ENCODE assay signal across 9 cellular contexts in the genomic region with DNA sequence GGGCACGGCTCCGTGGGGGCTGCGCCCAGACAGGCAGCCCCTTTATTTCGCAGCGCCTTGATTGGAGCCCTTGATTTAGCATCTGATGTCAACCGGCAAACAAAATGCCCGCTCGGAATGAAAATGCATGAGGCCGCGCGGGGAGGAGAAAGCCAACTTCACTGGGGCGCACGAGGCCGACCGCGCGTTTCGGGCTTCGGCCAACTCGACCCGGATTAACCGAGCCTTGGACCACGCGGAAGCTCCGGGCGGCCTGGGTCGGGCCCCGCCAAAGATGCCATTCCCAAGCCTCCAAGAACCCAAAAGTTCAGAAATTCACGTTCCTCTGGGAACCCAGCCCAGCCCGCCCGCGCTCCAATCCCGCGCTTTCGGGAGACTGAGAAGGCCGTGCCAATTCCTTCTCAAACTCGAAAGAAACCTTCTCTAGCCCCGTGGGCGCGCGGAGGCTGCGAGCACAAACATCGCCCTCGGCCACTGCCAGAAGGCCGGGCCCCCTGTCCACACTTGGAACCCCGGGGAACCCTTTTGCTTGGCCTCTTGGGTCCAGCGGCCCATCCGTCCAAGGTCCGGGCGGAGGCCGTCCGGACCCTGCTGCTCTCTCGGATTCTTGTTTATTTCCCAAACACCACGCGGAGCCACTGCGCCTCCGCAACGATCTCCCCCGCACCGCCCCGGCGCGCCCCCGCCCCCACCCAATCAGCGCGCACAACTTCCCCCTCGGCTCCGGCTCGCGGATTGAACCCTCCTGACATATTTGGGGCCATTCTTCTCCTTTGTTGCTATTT. TPM values are rescaled to one million over a fixed set of nuclear protein-coding genes. Genes with fewer than 3 reads are reported as not detected.
DNase-seq lines count a peak whose midpoint lies in the region; TF ChIP-seq lines count a peak whose summit lies in the region.
"Had no signal": no experiment of that assay in that cellular context is flagged by ENCODE, and none has a peak within 500 bp of the region (broad histone marks: within the 10 kb centered on the region; RNA-seq: fewer than 3 reads in every experiment).

No MANE protein-coding gene starts in this region.

- H3K36me3 ChIP-seq in ES-I3 (ENCODE audit: insufficient read depth, low read length): no peaks in the 10 kb centered on the region

- H3K4me1 ChIP-seq in ES-I3 (ENCODE audit: insufficient read depth, low read length): peaks cover 20% of the 10 kb centered on the region

- peaks cover 62% of the 10 kb centered on the region for H3K27me3 Mint-ChIP-seq in chondrocyte (ENCODE audit: low read depth)
- H3K27me3 Mint-ChIP-seq in progenitor cell of endocrine pancreas: peaks cover 77% of the 10 kb centered on the region

- DNase-seq in NCI-H1105 (lab: John Stamatoyannopoulos, UW) (peak; percentile 86), chondrocyte (ENCODE audit: low spot score) (no peak), progenitor cell of endocrine pancreas (ENCODE audit: low spot score, unreplicated experiment) (no peak), occipital lobe (lab: John Stamatoyannopoulos, UW) (no peak), COLO829 (ENCODE audit: low spot score) (no peak), NCI-H69 (lab: John Stamatoyannopoulos, UW) (no peak), NCI-H226 (no peak)
- DNase-seq: effector memory CD4-positive, alpha-beta T cell had no signal

- H3K9ac ChIP-seq in ES-I3 (ENCODE audit: low read depth, low read length): peak overlapping the region; percentile 54

- peak overlapping the region; percentile 49 for H3K4me3 Mint-ChIP-seq in chondrocyte (ENCODE audit: unreplicated experiment)
- peak overlapping the region; percentile 73 for H3K4me3 Mint-ChIP-seq in progenitor cell of endocrine pancreas (ENCODE audit: low read depth)

- no peaks in the 10 kb centered on the region for H3K9me3 ChIP-seq in ES-I3 (ENCODE audit: control insufficient read depth, insufficient read depth, low read length)

- H3K36me3 Mint-ChIP-seq in chondrocyte (ENCODE audit: low read depth) (no peaks in the 10 kb centered on the region), progenitor cell of endocrine pancreas (ENCODE audit: insufficient read depth) (no peaks in the 10 kb centered on the region)

- H3K27ac Mint-ChIP-seq in chondrocyte (ENCODE audit: unreplicated experiment) (no peak overlapping the region), progenitor cell of endocrine pancreas (peak overlapping the region; percentile 91)

- TF ChIP-seq CTCF in chondrocyte (IDR thresholded peaks at IDR 0.05): no peak
- TF ChIP-seq CTCF in progenitor cell of endocrine pancreas (IDR thresholded peaks at IDR 0.05; ENCODE audit: unreplicated experiment): no peak

- H3K4me1 Mint-ChIP-seq in chondrocyte (ENCODE audit: low read depth) (peaks cover 14% of the 10 kb centered on the region), progenitor cell of endocrine pancreas (ENCODE audit: low read depth) (peaks cover 22% of the 10 kb centered on the region)

- H3K9me3 Mint-ChIP-seq in chondrocyte (ENCODE audit: low read depth) (no peaks in the 10 kb centered on the region), progenitor cell of endocrine pancreas (ENCODE audit: low read depth) (no peaks in the 10 kb centered on the region)

RNA-seq across cellular contexts. Expression of gene INSM1, which starts 0.8 kb away (rescaled TPM):
- total RNA-seq in chondrocyte: not detected in 3 replicates
- total RNA-seq in progenitor cell of endocrine pancreas: 41.1 and 46.1 TPM in 2 replicates
- 15.9 TPM for total RNA-seq in occipital lobe

Comparison
In these comparisons a context has a peak if more than half of its experiments do, and no peak if none do; other contexts are left out.
1. RNA of gene INSM1, which starts 0.8 kb away (total RNA-seq): 41.1 to 46.1 TPM in progenitor cell of endocrine pancreas and 15.9 TPM in occipital lobe (single experiment); not detected in chondrocyte; every median in the first group is over 10 times any median in the second.